In the genomic region with DNA sequence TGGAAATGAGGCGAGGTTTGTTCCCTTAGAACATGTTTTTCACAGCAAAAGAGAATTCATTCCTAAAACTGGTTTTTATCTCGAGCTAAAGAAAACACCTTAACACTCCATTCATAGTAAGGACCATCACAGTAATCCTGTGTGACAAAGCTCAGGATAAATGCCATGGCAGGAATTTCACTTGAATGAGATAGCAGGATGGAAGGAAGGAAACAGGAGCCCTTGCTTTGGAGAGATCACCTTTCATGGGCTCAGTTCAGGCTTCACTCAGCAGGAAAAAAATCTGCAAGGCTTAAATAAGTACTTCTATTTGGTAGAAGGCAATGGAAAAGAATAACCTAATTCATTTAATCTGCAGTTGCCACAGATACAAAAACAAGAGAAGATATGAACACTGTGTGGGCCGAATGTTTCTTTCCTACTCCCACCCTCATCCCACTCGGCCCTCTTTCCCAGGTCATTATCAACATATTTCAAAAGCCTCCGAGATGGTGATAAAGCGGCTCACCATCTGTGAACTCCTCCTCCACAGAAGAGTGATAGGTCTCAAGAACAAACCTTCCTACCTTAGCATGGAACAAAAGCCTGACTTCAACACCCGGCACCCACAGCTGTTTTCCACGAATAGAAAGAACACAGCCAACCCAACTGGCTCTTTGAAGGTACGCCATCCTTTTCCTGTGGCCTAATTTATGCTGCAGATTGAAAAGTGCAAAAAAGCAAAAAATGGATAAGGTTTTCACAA, we compare ENCODE assay signal across 12 cellular contexts. TPM values are rescaled to one million over a fixed set of nuclear protein-coding genes. Genes with fewer than 3 reads are reported as not detected.
DNase-seq lines count a peak whose midpoint lies in the region; ATAC-seq and TF ChIP-seq lines count a peak whose summit lies in the region.
"Had no signal": no experiment of that assay in that cellular context is flagged by ENCODE, and none has a peak within 500 bp of the region (broad histone marks: within the 10 kb centered on the region; RNA-seq: fewer than 3 reads in every experiment).

No MANE protein-coding gene starts in this region.

- peaks cover 5% of the 10 kb centered on the region for H3K4me1 Mint-ChIP-seq in activated T-helper 17 cell treated with anti-CD3 and anti-CD28 coated beads, Interleukin-2, amount 50 U/mL, for 72 hours
- H3K4me1 Mint-ChIP-seq in Caco-2 (ENCODE audit: low read depth, unreplicated experiment) (no peaks in the 10 kb centered on the region), glutamatergic neuron (ENCODE audit: low read depth, unreplicated experiment) (peaks cover 7% of the 10 kb centered on the region)

- no peak overlapping the region for H3K9ac ChIP-seq in MM.1S (ENCODE audit: low read length)

- H3K4me3 Mint-ChIP-seq in activated T-helper 17 cell treated with anti-CD3 and anti-CD28 coated beads, Interleukin-2, amount 50 U/mL, for 72 hours: no peak overlapping the region
- no peak overlapping the region for H3K4me3 Mint-ChIP-seq in Caco-2 (ENCODE audit: unreplicated experiment)
- H3K4me3 Mint-ChIP-seq in glutamatergic neuron (ENCODE audit: unreplicated experiment): no peak overlapping the region

- H4K20me1 ChIP-seq in MM.1S (ENCODE audit: insufficient read depth, low read length): 0 out of 2 replicates have a peak, but pooled peaks cover 3% of the 10 kb centered on the region

- intact Hi-C loops in mucosa of descending colon (cut with DNase I, micrococcal nuclease): no loop called here
- intact Hi-C loops in Caco-2 (cut with micrococcal nuclease; ENCODE audit: unreplicated experiment): no loop called here

- CTCF ChIA-PET in Caco-2 (lab: Charles Lee): no interaction called here

- H3F3A ChIP-seq in MM.1S (ENCODE audit: insufficient read depth, low read length): no peaks in the 10 kb centered on the region

- H3K9me3 ChIP-seq in mucosa of descending colon (no peaks in the 10 kb centered on the region), Caco-2 (no peaks in the 10 kb centered on the region), MM.1S (replicated peaks; ENCODE audit: insufficient read depth, low read length) (no peaks in the 10 kb centered on the region)
- H3K9me3 ChIP-seq: heart right ventricle had no signal

- no peak overlapping the region for H3K27ac Mint-ChIP-seq in activated T-helper 17 cell treated with anti-CD3 and anti-CD28 coated beads, Interleukin-2, amount 50 U/mL, for 72 hours
- H3K27ac Mint-ChIP-seq in Caco-2 (ENCODE audit: unreplicated experiment): no peak overlapping the region
- no peak overlapping the region for H3K27ac Mint-ChIP-seq in glutamatergic neuron (ENCODE audit: unreplicated experiment)

- H2AFZ ChIP-seq in MM.1S (ENCODE audit: low read length): no peak overlapping the region

- no peak for TF ChIP-seq CTCF in mucosa of descending colon (IDR thresholded peaks at IDR 0.05)
- TF ChIP-seq CTCF in Caco-2 (IDR thresholded peaks at IDR 0.05; ENCODE audit: insufficient read depth in 1 of 2, low read depth in 1 of 2, low read length in 1 of 2, severe bottlenecking in 1 of 2, unreplicated experiment in 1 of 2): no peak
- TF ChIP-seq CTCF in glutamatergic neuron (IDR thresholded peaks at IDR 0.05; ENCODE audit: partially characterized antibody, unreplicated experiment): no peak
- no peak for TF ChIP-seq CTCF in MM.1S (IDR thresholded peaks at IDR 0.05; ENCODE audit: low read length)

- DNase-seq in stimulated activated CD4-positive, alpha-beta T cell treated with anti-CD3 and anti-CD28 coated beads, Interleukin-2, amount 100 ng/mL, for 4 hours (ENCODE audit: low read depth): peak; percentile 48
- DNase-seq in stimulated activated CD4-positive, alpha-beta T cell treated with anti-CD3 and anti-CD28 coated beads, Interleukin-12 subunit alpha, Interleukin-12 subunit beta, amount 100 ng/mL, for 4 hours: no peak
- DNase-seq in mucosa of descending colon (no peak), Caco-2 (no peak), glutamatergic neuron (no peak), MM.1S (no peak), GM19238 (ENCODE audit: insufficient read length, low spot score) (no peak)
- DNase-seq: effector CD8-positive, alpha-beta T cell; heart right ventricle; NCI-H1436; SW 1271 had no signal

- H3K36me3 ChIP-seq in mucosa of descending colon (ENCODE audit: low read depth): no peaks in the 10 kb centered on the region
- no peaks in the 10 kb centered on the region for H3K36me3 ChIP-seq in Caco-2 (ENCODE audit: control insufficient read depth, insufficient read depth, low read length)
- peaks cover 5% of the 10 kb centered on the region; the same call in 1 of the 2 replicates for H3K36me3 ChIP-seq in MM.1S (replicated peaks; ENCODE audit: insufficient read depth, low read length)

- no peak overlapping the region for H3K27ac ChIP-seq in MM.1S (ENCODE audit: low read length)

- no peaks in the 10 kb centered on the region for H3K27me3 Mint-ChIP-seq in activated T-helper 17 cell treated with anti-CD3 and anti-CD28 coated beads, Interleukin-2, amount 50 U/mL, for 72 hours
- H3K27me3 Mint-ChIP-seq in Caco-2 (ENCODE audit: insufficient read depth, unreplicated experiment) (no peaks in the 10 kb centered on the region), glutamatergic neuron (ENCODE audit: unreplicated experiment) (no peaks in the 10 kb centered on the region)

- no TSS peak for BruUV-seq in Caco-2 (replicated peaks; lab: Mats Ljungman, UMichigan)

- no peaks in the 10 kb centered on the region for H3K9me2 ChIP-seq in MM.1S (replicated peaks; ENCODE audit: insufficient read depth, low read length)

- ATAC-seq in activated T-helper 17 cell treated with anti-CD3 and anti-CD28 coated beads, Interleukin-2, amount 50 U/mL, for 72 hours (replicated peaks): peak; percentile 47
- peak; percentile 24 for ATAC-seq in mucosa of descending colon

- peaks cover 93% of the 10 kb centered on the region for H3K79me2 ChIP-seq in MM.1S (ENCODE audit: low read length)

- POLR2A ChIA-PET in Caco-2 (lab: Charles Lee): no interaction called here

- H3K4me3 ChIP-seq in mucosa of descending colon (no peak overlapping the region), Caco-2 (ENCODE audit: low read depth, low read length) (no peak overlapping the region), MM.1S (ENCODE audit: low read length) (no peak overlapping the region)
- H3K4me3 ChIP-seq: heart right ventricle had no signal

- H3K9me3 Mint-ChIP-seq in activated T-helper 17 cell treated with anti-CD3 and anti-CD28 coated beads, Interleukin-2, amount 50 U/mL, for 72 hours: no peaks in the 10 kb centered on the region
- H3K9me3 Mint-ChIP-seq in Caco-2 (ENCODE audit: unreplicated experiment): no peaks in the 10 kb centered on the region
- H3K9me3 Mint-ChIP-seq in glutamatergic neuron (ENCODE audit: unreplicated experiment): peaks cover 12% of the 10 kb centered on the region

- no peak overlapping the region for H3K4me2 ChIP-seq in MM.1S (ENCODE audit: low read depth, low read length)

- H3K27me3 ChIP-seq in Caco-2 (replicated peaks; ENCODE audit: control insufficient read depth, insufficient read depth, low read length) (no peaks in the 10 kb centered on the region), MM.1S (replicated peaks; ENCODE audit: insufficient read depth, low read length) (no peaks in the 10 kb centered on the region)
- H3K27me3 ChIP-seq: heart right ventricle had no signal

- peaks cover 6% of the 10 kb centered on the region for H3K4me1 ChIP-seq in mucosa of descending colon (ENCODE audit: low read depth)
- H3K4me1 ChIP-seq in Caco-2: no peaks in the 10 kb centered on the region
- no peaks in the 10 kb centered on the region for H3K4me1 ChIP-seq in MM.1S (ENCODE audit: low read length)

- H3K36me3 Mint-ChIP-seq in activated T-helper 17 cell treated with anti-CD3 and anti-CD28 coated beads, Interleukin-2, amount 50 U/mL, for 72 hours (ENCODE audit: low read depth): no peaks in the 10 kb centered on the region
- H3K36me3 Mint-ChIP-seq in Caco-2 (ENCODE audit: insufficient read depth, unreplicated experiment) (no peaks in the 10 kb centered on the region), glutamatergic neuron (ENCODE audit: unreplicated experiment) (no peaks in the 10 kb centered on the region)

RNA-seq across cellular contexts. Expression of a gene that starts 28.9 kb away (rescaled TPM):
- 100 to 1,000 TPM in 1 of 2 donors, 10 to 100 TPM in 1; 95.4 to 269 TPM for total RNA-seq in activated T-helper 17 cell treated with anti-CD3 and anti-CD28 coated beads, Interleukin-2, amount 50 U/mL, for 72 hours
- total RNA-seq in mucosa of descending colon: 10 to 100 TPM; 17.7 to 25.7 (median 20.5) TPM
- 6.3 and 6.5 TPM in 2 replicates for total RNA-seq in Caco-2 (2022)
- 6.8 TPM for total RNA-seq in glutamatergic neuron (ENCODE audit: unreplicated experiment)
